8 cellular contexts compared by ENCODE assay signal in the genomic region with DNA sequence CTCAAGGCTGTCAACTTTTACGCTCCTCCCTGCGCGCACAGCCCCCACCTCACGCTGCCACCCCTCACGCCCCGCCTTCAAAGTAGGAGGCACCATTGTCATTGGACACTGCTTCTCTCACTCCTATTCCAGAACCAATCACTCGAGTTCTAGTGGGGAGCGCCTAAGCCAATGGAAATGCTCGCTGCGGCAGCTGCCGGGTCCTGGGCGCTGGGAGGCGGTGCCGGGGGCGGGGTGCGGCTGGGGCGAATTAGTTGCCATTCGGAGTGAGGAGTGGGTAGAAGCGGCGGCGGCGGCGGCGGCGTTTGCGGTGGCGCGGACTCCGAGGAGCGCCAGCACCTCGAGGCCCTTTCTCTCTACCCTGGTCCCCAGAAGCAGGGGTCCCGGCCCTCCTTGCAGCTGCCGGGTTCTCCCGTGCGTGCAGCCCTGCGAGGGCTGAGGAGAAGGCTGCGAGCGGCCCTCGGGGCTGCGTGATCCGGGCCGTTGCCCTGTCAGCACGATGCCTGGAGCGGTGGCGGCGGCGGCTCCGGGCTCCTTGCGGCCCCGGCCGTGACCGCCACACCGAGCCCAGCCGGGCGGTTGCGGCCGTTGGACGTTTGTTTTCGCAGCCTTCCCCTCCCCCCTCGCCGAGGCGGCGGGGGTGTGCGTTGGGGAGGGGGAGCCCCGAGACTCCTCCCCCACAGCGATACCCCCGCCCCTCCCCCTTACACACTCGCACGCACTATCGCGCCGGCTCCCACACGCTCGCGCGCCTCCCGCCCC. TPM values are rescaled to one million over a fixed set of nuclear protein-coding genes. Genes with fewer than 3 reads are reported as not detected.
DNase-seq lines count a peak whose midpoint lies in the region; ATAC-seq and TF ChIP-seq lines count a peak whose summit lies in the region.

A gene (plus strand): TSS at position 253 of the 762 bp plus-strand sequence. CDS start 555 bp downstream, outside the sequence.

- WGBS in SK-N-SH (ENCODE audit: low lambda C conversion rate), result 1% methylated on average over 47 of the region's 77 CpGs
- 0% methylated on average over 15 of the region's 77 CpGs for WGBS in suprapubic skin

- TF ChIP-seq RAD21 in SK-N-SH (IDR thresholded peaks at IDR 0.05; ENCODE audit: low read length), result peak; percentile 13; the same call in 1 of the 2 replicates

- no peak for TF ChIP-seq CTCF in SK-N-SH (IDR thresholded peaks at IDR 0.05)
- TF ChIP-seq CTCF in suprapubic skin (IDR thresholded peaks at IDR 0.05), result no peak

- POLR2A ChIA-PET in SK-N-SH (lab: Yijun Ruan, JAX), result interaction anchor here (0.6 to 4.4 kb wide), 9 partner anchors 78 to 328 kb away, joined by 3 to 25 read pairs (median 3); a partner anchor contains a TSS

- peak within 1 kb of the TSS; percentile 87 to 100 for H3K4me3 ChIP-seq in SK-N-SH (ENCODE audit: low read depth in 2 of 2, low read length in 1 of 2)
- H3K4me3 ChIP-seq in suprapubic skin, result peak within 1 kb of the TSS; percentile 96

- peaks cover 3% of the 10 kb centered on the region for H3F3A ChIP-seq in SK-N-SH (replicated peaks; ENCODE audit: insufficient read depth)

- H3K4me1 ChIP-seq in SK-N-SH (ENCODE audit: control insufficient read depth in 1 of 2, insufficient read depth in 2 of 2, low read depth in 1 of 2, low read length in 1 of 2), result peaks cover 8 to 37% of the 10 kb centered on the region in 2 experiments; a peak in 3 of 4 replicates
- H3K4me1 ChIP-seq in suprapubic skin, result peaks cover 24% of the 10 kb centered on the region

- H4K20me1 ChIP-seq in SK-N-SH (ENCODE audit: insufficient read depth), result no peaks in the 10 kb centered on the region

- peak within 1 kb of the TSS; percentile 77 to 99 for H3K27ac ChIP-seq in SK-N-SH (ENCODE audit: low read depth in 2 of 2, low read length in 1 of 2)
- H3K27ac ChIP-seq in suprapubic skin, result peak within 1 kb of the TSS; percentile 96

- DNase-seq in GM04504 (ENCODE audit: low read depth) (peak; percentile 90), NCI-H1048 (lab: John Stamatoyannopoulos, UW) (peak; percentile 93), SK-N-SH (peak; percentile 96), globus pallidus (ENCODE audit: low spot score) (peak; percentile 98), nucleus accumbens (lab: John Stamatoyannopoulos, UW) (peak; percentile 83 to 99 (median 97)), suprapubic skin (ENCODE audit: low spot score in 2 of 2) (peak; percentile 97)
- peak; percentile 98 for DNase-seq in activated naive CD4-positive, alpha-beta T cell treated with anti-CD3 and anti-CD28 coated beads, Interleukin-2, amount 50 U/mL, for 16 hours

- no peaks in the 10 kb centered on the region for H3K9me3 ChIP-seq in SK-N-SH
- H3K9me3 ChIP-seq in suprapubic skin, result no peaks in the 10 kb centered on the region

- peak; percentile 78 for ATAC-seq in HG02571 (IDR thresholded peaks at IDR 0.05; ENCODE audit: unreplicated experiment)

- H3K27me3 ChIP-seq in SK-N-SH (ENCODE audit: insufficient read depth), result no peaks in the 10 kb centered on the region
- H3K27me3 ChIP-seq in suprapubic skin, result no peaks in the 10 kb centered on the region

- peak within 1 kb of the TSS; percentile 77 for H2AFZ ChIP-seq in SK-N-SH (ENCODE audit: low read depth)

- peak; percentile 34 to 39; a peak in 2 of 4 replicates for TF ChIP-seq EP300 in SK-N-SH (IDR thresholded peaks at IDR 0.05; ENCODE audit: borderline replicate concordance in 1 of 2, low read depth in 1 of 2, low read length in 1 of 2)
- no peak for TF ChIP-seq EP300 in suprapubic skin (IDR thresholded peaks at IDR 0.05)

- H3K4me2 ChIP-seq in SK-N-SH, result peak within 1 kb of the TSS; percentile 80

- H3K79me2 ChIP-seq in SK-N-SH (ENCODE audit: insufficient read depth), result peaks cover 34% of the 10 kb centered on the region

- CTCF ChIA-PET in SK-N-SH (lab: Yijun Ruan, JAX), result interaction anchor here (0.7 to 2.7 kb wide), 10 partner anchors 12 to 328 kb away, joined by 3 to 15 read pairs (median 3); a partner anchor contains a TSS

- peak; percentile 51 to 77 for TF ChIP-seq POLR2A in suprapubic skin (IDR thresholded peaks at IDR 0.05)

- H3K9ac ChIP-seq in SK-N-SH, result peak within 1 kb of the TSS; percentile 76

- no peaks in the 10 kb centered on the region for H3K36me3 ChIP-seq in SK-N-SH (replicated peaks in 1 of 2; ENCODE audit: control insufficient read depth in 1 of 2, insufficient read depth in 2 of 2, low read length in 1 of 2)
- H3K36me3 ChIP-seq in suprapubic skin, result no peaks in the 10 kb centered on the region

- no peaks in the 10 kb centered on the region for H3K9me2 ChIP-seq in SK-N-SH

TF ChIP-seq in SK-N-SH, 30 proteins besides CTCF, POLR2A, EP300 and RAD21 (continues in another document):
- peak; percentile 96 for TF ChIP-seq CHD2 (IDR thresholded peaks at IDR 0.05; ENCODE audit: low read length, partially characterized antibody)
- TF ChIP-seq TAF1 (IDR thresholded peaks at IDR 0.05; ENCODE audit: borderline replicate concordance, low read depth, low read length), result peak; percentile 91
- peak; percentile 72 for TF ChIP-seq POLR2AphosphoS5 (IDR thresholded peaks at IDR 0.05; ENCODE audit: low read depth, low read length)
- no peak for TF ChIP-seq FOSL2 (IDR thresholded peaks at IDR 0.05; ENCODE audit: borderline replicate concordance, low read depth)
- TF ChIP-seq, protein P1, sequence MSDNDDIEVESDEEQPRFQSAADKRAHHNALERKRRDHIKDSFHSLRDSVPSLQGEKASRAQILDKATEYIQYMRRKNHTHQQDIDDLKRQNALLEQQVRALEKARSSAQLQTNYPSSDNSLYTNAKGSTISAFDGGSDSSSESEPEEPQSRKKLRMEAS (IDR thresholded peaks at IDR 0.05; ENCODE audit: low read depth), result peak; percentile 52; the same call in 1 of the 2 replicates
- TF ChIP-seq RFX5 (IDR thresholded peaks at IDR 0.05; ENCODE audit: low read length), result peak; percentile 43
- TF ChIP-seq FOXJ3 (CRISPR knock-in tag; IDR thresholded peaks at IDR 0.05), result no peak
- TF ChIP-seq, protein P2, sequence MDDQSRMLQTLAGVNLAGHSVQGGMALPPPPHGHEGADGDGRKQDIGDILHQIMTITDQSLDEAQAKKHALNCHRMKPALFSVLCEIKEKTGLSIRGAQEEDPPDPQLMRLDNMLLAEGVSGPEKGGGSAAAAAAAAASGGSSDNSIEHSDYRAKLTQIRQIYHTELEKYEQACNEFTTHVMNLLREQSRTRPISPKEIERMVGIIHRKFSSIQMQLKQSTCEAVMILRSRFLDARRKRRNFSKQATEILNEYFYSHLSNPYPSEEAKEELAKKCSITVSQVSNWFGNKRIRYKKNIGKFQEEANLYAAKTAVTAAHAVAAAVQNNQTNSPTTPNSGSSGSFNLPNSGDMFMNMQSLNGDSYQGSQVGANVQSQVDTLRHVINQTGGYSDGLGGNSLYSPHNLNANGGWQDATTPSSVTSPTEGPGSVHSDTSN (IDR thresholded peaks at IDR 0.05), result peak; percentile 99
- TF ChIP-seq, protein P3, sequence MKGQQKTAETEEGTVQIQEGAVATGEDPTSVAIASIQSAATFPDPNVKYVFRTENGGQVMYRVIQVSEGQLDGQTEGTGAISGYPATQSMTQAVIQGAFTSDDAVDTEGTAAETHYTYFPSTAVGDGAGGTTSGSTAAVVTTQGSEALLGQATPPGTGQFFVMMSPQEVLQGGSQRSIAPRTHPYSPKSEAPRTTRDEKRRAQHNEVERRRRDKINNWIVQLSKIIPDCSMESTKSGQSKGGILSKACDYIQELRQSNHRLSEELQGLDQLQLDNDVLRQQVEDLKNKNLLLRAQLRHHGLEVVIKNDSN (IDR thresholded peaks at IDR 0.05; ENCODE audit: borderline replicate concordance, low read depth), result peak; percentile 36; the same call in 1 of the 2 replicates
- peak; percentile 75; the same call in 1 of the 2 replicates for TF ChIP-seq FOXM1 (IDR thresholded peaks at IDR 0.05; ENCODE audit: low read depth)
- TF ChIP-seq TEAD4 (IDR thresholded peaks at IDR 0.05; ENCODE audit: borderline replicate concordance, insufficient read depth), result 0 out of 2 replicates have a peak, but pooled peaks have one; percentile 12
- TF ChIP-seq, protein P4, sequence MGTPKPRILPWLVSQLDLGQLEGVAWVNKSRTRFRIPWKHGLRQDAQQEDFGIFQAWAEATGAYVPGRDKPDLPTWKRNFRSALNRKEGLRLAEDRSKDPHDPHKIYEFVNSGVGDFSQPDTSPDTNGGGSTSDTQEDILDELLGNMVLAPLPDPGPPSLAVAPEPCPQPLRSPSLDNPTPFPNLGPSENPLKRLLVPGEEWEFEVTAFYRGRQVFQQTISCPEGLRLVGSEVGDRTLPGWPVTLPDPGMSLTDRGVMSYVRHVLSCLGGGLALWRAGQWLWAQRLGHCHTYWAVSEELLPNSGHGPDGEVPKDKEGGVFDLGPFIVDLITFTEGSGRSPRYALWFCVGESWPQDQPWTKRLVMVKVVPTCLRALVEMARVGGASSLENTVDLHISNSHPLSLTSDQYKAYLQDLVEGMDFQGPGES (IDR thresholded peaks at IDR 0.05; ENCODE audit: low read depth, low read length), result peak; percentile 95
- TF ChIP-seq MXI1 (IDR thresholded peaks at IDR 0.05; ENCODE audit: low read depth, low read length), result peak; percentile 93; the same call in 1 of the 2 replicates
- peak; percentile 27; the same call in 1 of the 2 replicates for TF ChIP-seq NRF1 (IDR thresholded peaks at IDR 0.05; ENCODE audit: low read depth, low read length)

RNA-seq across cellular contexts. Expression of the gene that starts here (rescaled TPM):
- 5.5 and 7.5 TPM in 2 replicates for polyA plus RNA-seq in SK-N-SH (2012; rRNA removed)
- polyA plus RNA-seq in SK-N-SH (2012; cell fraction: cytosol; rRNA removed), result 7.4 and 10.7 TPM in 2 replicates
- 8.0 and 10.1 TPM in 2 replicates for polyA plus RNA-seq in SK-N-SH (2012; cell fraction: nucleus; rRNA removed)
- total RNA-seq in suprapubic skin, result 10 to 100 TPM; 17.1 to 37.7 (median 23.6) TPM

Comparison
In these comparisons a context has a peak if more than half of its experiments do, and no peak if none do; other contexts are left out.
1. Peak in every context shown above with its lines: DNase-seq, ATAC-seq, H3K4me3 ChIP-seq and H3K27ac ChIP-seq.